In genomic region chr7:5467645-5468044, GRCh38 we compare ENCODE assay signal across 7 cellular contexts.
"Had no signal": no experiment of that assay in that cellular context is flagged by ENCODE, and none has a peak within 500 bp of the region (broad histone marks: within the 10 kb centered on the region; RNA-seq: fewer than 3 reads in every experiment).

No MANE protein-coding gene starts in this region.

- H3K27ac ChIP-seq: GM23248 had no signal

- ATAC-seq: HCT116, K562 had no signal

- DNase-seq: GM23248, GOT3, H7, HFFc6, IMR-90 had no signal
